Comparison of ENCODE assay signal across 9 cellular contexts in genomic region chr1:1462318-1462966, GRCh38. TPM values are rescaled to one million over a fixed set of nuclear protein-coding genes. Genes with fewer than 3 reads are reported as not detected.
DNase-seq lines count a peak whose midpoint lies in the region; ATAC-seq and TF ChIP-seq lines count a peak whose summit lies in the region.
"Had no signal": no experiment of that assay in that cellular context is flagged by ENCODE, and none has a peak within 500 bp of the region (broad histone marks: within the 10 kb centered on the region; RNA-seq: fewer than 3 reads in every experiment).

No MANE protein-coding gene starts in this region.

- H3K27ac ChIP-seq in CD8-positive, alpha-beta memory T cell (ENCODE audit: low read depth, low read length), result no peak overlapping the region
- H3K27ac ChIP-seq in left lung, result peak overlapping the region; percentile 26 to 55

- ATAC-seq in HG03095 (IDR thresholded peaks at IDR 0.05; ENCODE audit: unreplicated experiment) (peak; percentile 59), left lung (peak; percentile 96), GM21723 (IDR thresholded peaks at IDR 0.05; ENCODE audit: unreplicated experiment) (no peak), HG02885 (IDR thresholded peaks at IDR 0.05; ENCODE audit: poor library complexity, unreplicated experiment) (no peak)
- peak; percentile 41 for ATAC-seq in activated CD8-positive, alpha-beta T cell treated with anti-CD3 and anti-CD28 coated beads, Interleukin-2, amount 10 ng/mL, durations not matched to agents 7 days and 5 days

- H3K27me3 Mint-ChIP-seq in CD8-positive, alpha-beta memory T cell, result peaks cover 2 to 8% of the 10 kb centered on the region in 2 donors
- H3K27me3 Mint-ChIP-seq in activated CD8-positive, alpha-beta T cell treated with anti-CD3 and anti-CD28 coated beads, Interleukin-2, amount 10 ng/mL, durations not matched to agents 7 days and 5 days (ENCODE audit: low read depth), result no peaks in the 10 kb centered on the region

- no peaks in the 10 kb centered on the region for H3K27me3 ChIP-seq in CD8-positive, alpha-beta memory T cell (ENCODE audit: insufficient read depth, low read length, poor library complexity, severe bottlenecking)
- H3K27me3 ChIP-seq in left lung, result peaks cover 0 to 11% of the 10 kb centered on the region in 2 donors

- CTCF ChIA-PET in CD8-positive, alpha-beta memory T cell (lab: Charles Lee), result no interaction called here
- CTCF ChIA-PET in activated CD8-positive, alpha-beta T cell treated with anti-CD3 and anti-CD28 coated beads, Interleukin-2, amount 10 ng/mL, durations not matched to agents 7 days and 5 days (lab: Charles Lee), result interaction anchor here (1.1 kb wide), 1 partner anchor 42 kb away, joined by 3 read pairs; no protein-coding TSS in a partner anchor

- H3K4me1 ChIP-seq in CD8-positive, alpha-beta memory T cell (ENCODE audit: insufficient read depth, low read length), result no peaks in the 10 kb centered on the region
- peaks cover 0 to 5% of the 10 kb centered on the region in 2 donors for H3K4me1 ChIP-seq in left lung

- POLR2A ChIA-PET in CD8-positive, alpha-beta memory T cell (lab: Charles Lee), result no interaction called here
- POLR2A ChIA-PET in activated CD8-positive, alpha-beta T cell treated with anti-CD3 and anti-CD28 coated beads, Interleukin-2, amount 10 ng/mL, durations not matched to agents 7 days and 5 days (lab: Charles Lee), result no interaction called here

- no peak overlapping the region for H3K4me3 ChIP-seq in CD8-positive, alpha-beta memory T cell (ENCODE audit: low read length)
- H3K4me3 ChIP-seq in left lung, result peak overlapping the region in 1 of 2 donors; percentile 32

- peak in 2 of 5 donors; percentile 23 to 26 for DNase-seq in CD8-positive, alpha-beta memory T cell
- no peak for DNase-seq in activated CD8-positive, alpha-beta T cell treated with anti-CD3 and anti-CD28 coated beads, Interleukin-2, amount 10 ng/mL, durations not matched to agents 7 days and 5 days
- DNase-seq in left lung (peak; percentile 74 to 87), OCI-M2 (lab: John Stamatoyannopoulos, UW; ENCODE audit: unreplicated experiment) (no peak), SIG-M5 treated with dmso at 0.1 percent for 504 hours (lab: John Stamatoyannopoulos, UW; ENCODE audit: unreplicated experiment) (no peak)

- no peaks in the 10 kb centered on the region for H3K36me3 Mint-ChIP-seq in CD8-positive, alpha-beta memory T cell
- no peaks in the 10 kb centered on the region for H3K36me3 Mint-ChIP-seq in activated CD8-positive, alpha-beta T cell treated with anti-CD3 and anti-CD28 coated beads, Interleukin-2, amount 10 ng/mL, durations not matched to agents 7 days and 5 days (ENCODE audit: low read depth)
- H3K36me3 Mint-ChIP-seq: brain had no signal

- H3K27ac Mint-ChIP-seq in CD8-positive, alpha-beta memory T cell, result peak overlapping the region in 4 of 8 donors; percentile 11 to 97 (median 64)
- H3K27ac Mint-ChIP-seq in activated CD8-positive, alpha-beta T cell treated with anti-CD3 and anti-CD28 coated beads, Interleukin-2, amount 10 ng/mL, durations not matched to agents 7 days and 5 days, result peak overlapping the region; percentile 72
- H3K27ac Mint-ChIP-seq: brain had no signal

- intact Hi-C loops in left lung (cut with DNase I), result no loop called here

- H3K4me1 Mint-ChIP-seq in CD8-positive, alpha-beta memory T cell, result no peaks in the 10 kb centered on the region
- peaks cover 2% of the 10 kb centered on the region for H3K4me1 Mint-ChIP-seq in activated CD8-positive, alpha-beta T cell treated with anti-CD3 and anti-CD28 coated beads, Interleukin-2, amount 10 ng/mL, durations not matched to agents 7 days and 5 days (ENCODE audit: low read depth)
- H3K4me1 Mint-ChIP-seq: brain had no signal

- peak overlapping the region; percentile 2 to 73 (median 64) for H3K4me3 Mint-ChIP-seq in CD8-positive, alpha-beta memory T cell
- peak overlapping the region; percentile 36 for H3K4me3 Mint-ChIP-seq in activated CD8-positive, alpha-beta T cell treated with anti-CD3 and anti-CD28 coated beads, Interleukin-2, amount 10 ng/mL, durations not matched to agents 7 days and 5 days
- H3K4me3 Mint-ChIP-seq: brain had no signal

- no peaks in the 10 kb centered on the region for H3K9me3 ChIP-seq in CD8-positive, alpha-beta memory T cell (ENCODE audit: low read length)
- no peaks in the 10 kb centered on the region for H3K9me3 ChIP-seq in left lung

- H3K9me3 Mint-ChIP-seq in CD8-positive, alpha-beta memory T cell, result no peaks in the 10 kb centered on the region
- H3K9me3 Mint-ChIP-seq in activated CD8-positive, alpha-beta T cell treated with anti-CD3 and anti-CD28 coated beads, Interleukin-2, amount 10 ng/mL, durations not matched to agents 7 days and 5 days (ENCODE audit: insufficient read depth), result no peaks in the 10 kb centered on the region

- TF ChIP-seq CTCF in left lung (IDR thresholded peaks at IDR 0.05), result no peak

- no peaks in the 10 kb centered on the region for H3K36me3 ChIP-seq in CD8-positive, alpha-beta memory T cell (ENCODE audit: insufficient read depth, low read length)
- H3K36me3 ChIP-seq in left lung, result no peaks in the 10 kb centered on the region

RNA-seq across cellular contexts. Expression of gene ATAD3B, which starts 9.1 kb away (rescaled TPM):
- 10 to 100 TPM; 81.6 to 86.6 TPM for total RNA-seq in CD8-positive, alpha-beta memory T cell
- polyA plus RNA-seq in CD8-positive, alpha-beta memory T cell, result 7.9 TPM
- 10 to 100 TPM; 41.5 to 49.6 TPM for total RNA-seq in activated CD8-positive, alpha-beta T cell treated with anti-CD3 and anti-CD28 coated beads, Interleukin-2, amount 10 ng/mL, durations not matched to agents 7 days and 5 days
- 10 to 100 TPM; 19.4 to 30.7 TPM for total RNA-seq in left lung

RNA-seq across cellular contexts. Expression of gene ATAD3C, which starts 13.0 kb away (rescaled TPM):
- 1 to 10 TPM in 1 of 2 experiments, under 1 TPM in 1; 0.53 to 1.9 TPM for total RNA-seq in CD8-positive, alpha-beta memory T cell
- 4.3 TPM for polyA plus RNA-seq in CD8-positive, alpha-beta memory T cell
- 1 to 10 TPM; 1.0 to 1.4 TPM for total RNA-seq in activated CD8-positive, alpha-beta T cell treated with anti-CD3 and anti-CD28 coated beads, Interleukin-2, amount 10 ng/mL, durations not matched to agents 7 days and 5 days
- 10 to 100 TPM in 1 of 2 donors, 1 to 10 TPM in 1; 9.9 to 14.9 TPM for total RNA-seq in left lung

RNA-seq across cellular contexts. Expression of gene VWA1, which starts 27.0 kb away (rescaled TPM):
- under 1 TPM in 1 of 2 experiments, not detected in 1; 0.31 TPM for total RNA-seq in CD8-positive, alpha-beta memory T cell
- not detected for polyA plus RNA-seq in CD8-positive, alpha-beta memory T cell
- total RNA-seq in activated CD8-positive, alpha-beta T cell treated with anti-CD3 and anti-CD28 coated beads, Interleukin-2, amount 10 ng/mL, durations not matched to agents 7 days and 5 days, result under 1 TPM; 0.21 to 0.29 TPM
- 100 to 1,000 TPM; 113 to 147 TPM for total RNA-seq in left lung

RNA-seq across cellular contexts. Expression of gene ANKRD65, which starts 41.4 kb away (rescaled TPM):
- total RNA-seq in CD8-positive, alpha-beta memory T cell, result not detected
- not detected for polyA plus RNA-seq in CD8-positive, alpha-beta memory T cell
- not detected for total RNA-seq in activated CD8-positive, alpha-beta T cell treated with anti-CD3 and anti-CD28 coated beads, Interleukin-2, amount 10 ng/mL, durations not matched to agents 7 days and 5 days
- 10 to 100 TPM; 18.4 to 35.2 TPM for total RNA-seq in left lung

RNA-seq across cellular contexts. Expression of gene ATAD3A, which starts 49.5 kb away (rescaled TPM):
- total RNA-seq in CD8-positive, alpha-beta memory T cell, result 10 to 100 TPM; 97.4 to 98.7 TPM
- 16.0 TPM for polyA plus RNA-seq in CD8-positive, alpha-beta memory T cell
- total RNA-seq in activated CD8-positive, alpha-beta T cell treated with anti-CD3 and anti-CD28 coated beads, Interleukin-2, amount 10 ng/mL, durations not matched to agents 7 days and 5 days, result 10 to 100 TPM; 51.6 to 57.4 TPM
- total RNA-seq in left lung, result 10 to 100 TPM; 27.1 to 37.8 TPM

Comparison
In these comparisons a context has a peak if more than half of its experiments do, and no peak if none do; other contexts are left out.
1. DNase-seq: peak in left lung (2 of 2); none in activated CD8-positive, alpha-beta T cell treated with anti-CD3 and anti-CD28 coated beads, Interleukin-2, amount 10 ng/mL, durations not matched to agents 7 days and 5 days (single experiment), OCI-M2 (single experiment) and SIG-M5 treated with dmso at 0.1 percent for 504 hours (single experiment).
2. ATAC-seq: peak in HG03095 (single experiment), activated CD8-positive, alpha-beta T cell treated with anti-CD3 and anti-CD28 coated beads, Interleukin-2, amount 10 ng/mL, durations not matched to agents 7 days and 5 days (single experiment) and left lung (single experiment); none in GM21723 (single experiment) and HG02885 (single experiment).
3. RNA of gene VWA1, which starts 27.0 kb away (total RNA-seq): 113 to 147 TPM in left lung; 0.31 TPM in CD8-positive, alpha-beta memory T cell and 0.21 to 0.29 TPM in activated CD8-positive, alpha-beta T cell treated with anti-CD3 and anti-CD28 coated beads, Interleukin-2, amount 10 ng/mL, durations not matched to agents 7 days and 5 days; every median in the first group is over 10 times any median in the second.